1 cellular context compared by ENCODE assay signal in the genomic region with DNA sequence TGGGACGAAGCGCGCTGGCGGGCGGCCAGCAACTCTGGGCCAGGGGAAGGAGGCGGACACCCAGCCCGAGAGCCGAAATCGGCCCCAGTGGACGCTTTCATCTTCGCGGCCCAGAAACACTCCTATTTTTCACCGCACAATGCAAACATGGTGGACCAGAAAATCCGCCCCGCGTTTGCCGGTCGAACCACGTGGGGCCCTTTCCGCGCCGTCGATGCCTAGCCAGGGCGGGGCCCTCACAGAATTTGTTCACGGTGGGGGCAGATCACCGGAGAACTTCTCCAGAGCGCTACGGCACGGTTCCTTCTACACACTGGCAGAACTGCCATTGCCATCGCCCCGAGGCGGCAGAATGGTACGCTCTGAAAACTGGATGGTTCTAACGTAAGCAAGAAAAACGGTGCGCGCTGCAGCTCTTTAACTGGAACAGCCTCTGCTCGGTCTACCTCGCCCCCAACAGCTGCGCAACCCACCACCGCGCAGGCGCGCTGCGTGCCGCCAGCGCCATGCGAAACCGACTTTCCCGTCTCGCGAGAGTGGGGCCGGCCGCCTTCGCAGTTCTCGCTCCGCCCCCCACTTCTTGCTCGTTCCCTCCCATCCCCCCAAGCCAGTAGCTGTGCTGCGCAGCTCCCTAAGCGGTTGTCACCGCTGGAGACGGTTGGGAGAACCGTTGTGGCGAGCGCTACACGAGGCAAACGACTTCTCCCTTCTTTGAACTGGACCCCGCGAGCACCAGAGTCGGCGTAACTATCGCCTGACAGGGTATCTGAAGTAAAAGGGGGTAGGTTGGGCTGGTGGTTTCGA.
A peak's percentile ranks its signal among the peaks of the same experiment; 100 is the strongest.
TF ChIP-seq lines count a peak whose summit lies in the region.

A gene with protein sequence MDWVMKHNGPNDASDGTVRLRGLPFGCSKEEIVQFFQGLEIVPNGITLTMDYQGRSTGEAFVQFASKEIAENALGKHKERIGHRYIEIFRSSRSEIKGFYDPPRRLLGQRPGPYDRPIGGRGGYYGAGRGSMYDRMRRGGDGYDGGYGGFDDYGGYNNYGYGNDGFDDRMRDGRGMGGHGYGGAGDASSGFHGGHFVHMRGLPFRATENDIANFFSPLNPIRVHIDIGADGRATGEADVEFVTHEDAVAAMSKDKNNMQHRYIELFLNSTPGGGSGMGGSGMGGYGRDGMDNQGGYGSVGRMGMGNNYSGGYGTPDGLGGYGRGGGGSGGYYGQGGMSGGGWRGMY (plus strand): TSS at position 610 of the 804 bp plus-strand sequence. CDS start 5,158 bp downstream, outside the sequence.

TF ChIP-seq in K562, 482 proteins besides CTCF, POLR2A, EP300 and RAD21 (continued from another document and continues in another):
- TF ChIP-seq, protein P1, sequence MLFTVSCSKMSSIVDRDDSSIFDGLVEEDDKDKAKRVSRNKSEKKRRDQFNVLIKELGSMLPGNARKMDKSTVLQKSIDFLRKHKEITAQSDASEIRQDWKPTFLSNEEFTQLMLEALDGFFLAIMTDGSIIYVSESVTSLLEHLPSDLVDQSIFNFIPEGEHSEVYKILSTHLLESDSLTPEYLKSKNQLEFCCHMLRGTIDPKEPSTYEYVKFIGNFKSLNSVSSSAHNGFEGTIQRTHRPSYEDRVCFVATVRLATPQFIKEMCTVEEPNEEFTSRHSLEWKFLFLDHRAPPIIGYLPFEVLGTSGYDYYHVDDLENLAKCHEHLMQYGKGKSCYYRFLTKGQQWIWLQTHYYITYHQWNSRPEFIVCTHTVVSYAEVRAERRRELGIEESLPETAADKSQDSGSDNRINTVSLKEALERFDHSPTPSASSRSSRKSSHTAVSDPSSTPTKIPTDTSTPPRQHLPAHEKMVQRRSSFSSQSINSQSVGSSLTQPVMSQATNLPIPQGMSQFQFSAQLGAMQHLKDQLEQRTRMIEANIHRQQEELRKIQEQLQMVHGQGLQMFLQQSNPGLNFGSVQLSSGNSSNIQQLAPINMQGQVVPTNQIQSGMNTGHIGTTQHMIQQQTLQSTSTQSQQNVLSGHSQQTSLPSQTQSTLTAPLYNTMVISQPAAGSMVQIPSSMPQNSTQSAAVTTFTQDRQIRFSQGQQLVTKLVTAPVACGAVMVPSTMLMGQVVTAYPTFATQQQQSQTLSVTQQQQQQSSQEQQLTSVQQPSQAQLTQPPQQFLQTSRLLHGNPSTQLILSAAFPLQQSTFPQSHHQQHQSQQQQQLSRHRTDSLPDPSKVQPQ (CRISPR knock-in tag; IDR thresholded peaks at IDR 0.05; ENCODE audit: borderline replicate concordance): no peak
- TF ChIP-seq HLTF (IDR thresholded peaks at IDR 0.05): peak; percentile 19; the same call in 1 of the 2 replicates
- peak; percentile 99 for TF ChIP-seq ARHGAP35 (IDR thresholded peaks at IDR 0.05; ENCODE audit: partially characterized antibody)
- TF ChIP-seq, protein P2, sequence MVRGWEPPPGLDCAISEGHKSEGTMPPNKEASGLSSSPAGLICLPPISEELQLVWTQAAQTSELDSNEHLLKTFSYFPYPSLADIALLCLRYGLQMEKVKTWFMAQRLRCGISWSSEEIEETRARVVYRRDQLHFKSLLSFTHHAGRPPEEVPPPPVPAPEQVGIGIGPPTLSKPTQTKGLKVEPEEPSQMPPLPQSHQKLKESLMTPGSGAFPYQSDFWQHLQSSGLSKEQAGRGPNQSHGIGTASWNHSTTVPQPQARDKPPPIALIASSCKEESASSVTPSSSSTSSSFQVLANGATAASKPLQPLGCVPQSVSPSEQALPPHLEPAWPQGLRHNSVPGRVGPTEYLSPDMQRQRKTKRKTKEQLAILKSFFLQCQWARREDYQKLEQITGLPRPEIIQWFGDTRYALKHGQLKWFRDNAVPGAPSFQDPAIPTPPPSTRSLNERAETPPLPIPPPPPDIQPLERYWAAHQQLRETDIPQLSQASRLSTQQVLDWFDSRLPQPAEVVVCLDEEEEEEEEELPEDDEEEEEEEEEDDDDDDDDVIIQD (CRISPR knock-in tag; IDR thresholded peaks at IDR 0.05): 0 out of 2 replicates have a peak, but pooled peaks have one; percentile 73
- no peak for TF ChIP-seq BRCA1 (IDR thresholded peaks at IDR 0.05)
- TF ChIP-seq BRCA1 (CRISPR knock-in tag; IDR thresholded peaks at IDR 0.05): no peak
- TF ChIP-seq ZNF174 (CRISPR knock-in tag; IDR thresholded peaks at IDR 0.05): no peak
- TF ChIP-seq TRIM24 (IDR thresholded peaks at IDR 0.05): peak; percentile 14 to 56; a peak in 3 of 4 replicates
- TF ChIP-seq NBN (IDR thresholded peaks at IDR 0.05; ENCODE audit: low read depth): peak; percentile 74
- no peak for TF ChIP-seq ETS2 (tag; IDR thresholded peaks at IDR 0.05; ENCODE audit: borderline replicate concordance, poor library complexity, severe bottlenecking)
- TF ChIP-seq HDAC8 (tag; IDR thresholded peaks at IDR 0.05): peak; percentile 85; the same call in 1 of the 2 replicates
- peak; percentile 96 for TF ChIP-seq RNF2 (IDR thresholded peaks at IDR 0.05)
- TF ChIP-seq, protein P3, sequence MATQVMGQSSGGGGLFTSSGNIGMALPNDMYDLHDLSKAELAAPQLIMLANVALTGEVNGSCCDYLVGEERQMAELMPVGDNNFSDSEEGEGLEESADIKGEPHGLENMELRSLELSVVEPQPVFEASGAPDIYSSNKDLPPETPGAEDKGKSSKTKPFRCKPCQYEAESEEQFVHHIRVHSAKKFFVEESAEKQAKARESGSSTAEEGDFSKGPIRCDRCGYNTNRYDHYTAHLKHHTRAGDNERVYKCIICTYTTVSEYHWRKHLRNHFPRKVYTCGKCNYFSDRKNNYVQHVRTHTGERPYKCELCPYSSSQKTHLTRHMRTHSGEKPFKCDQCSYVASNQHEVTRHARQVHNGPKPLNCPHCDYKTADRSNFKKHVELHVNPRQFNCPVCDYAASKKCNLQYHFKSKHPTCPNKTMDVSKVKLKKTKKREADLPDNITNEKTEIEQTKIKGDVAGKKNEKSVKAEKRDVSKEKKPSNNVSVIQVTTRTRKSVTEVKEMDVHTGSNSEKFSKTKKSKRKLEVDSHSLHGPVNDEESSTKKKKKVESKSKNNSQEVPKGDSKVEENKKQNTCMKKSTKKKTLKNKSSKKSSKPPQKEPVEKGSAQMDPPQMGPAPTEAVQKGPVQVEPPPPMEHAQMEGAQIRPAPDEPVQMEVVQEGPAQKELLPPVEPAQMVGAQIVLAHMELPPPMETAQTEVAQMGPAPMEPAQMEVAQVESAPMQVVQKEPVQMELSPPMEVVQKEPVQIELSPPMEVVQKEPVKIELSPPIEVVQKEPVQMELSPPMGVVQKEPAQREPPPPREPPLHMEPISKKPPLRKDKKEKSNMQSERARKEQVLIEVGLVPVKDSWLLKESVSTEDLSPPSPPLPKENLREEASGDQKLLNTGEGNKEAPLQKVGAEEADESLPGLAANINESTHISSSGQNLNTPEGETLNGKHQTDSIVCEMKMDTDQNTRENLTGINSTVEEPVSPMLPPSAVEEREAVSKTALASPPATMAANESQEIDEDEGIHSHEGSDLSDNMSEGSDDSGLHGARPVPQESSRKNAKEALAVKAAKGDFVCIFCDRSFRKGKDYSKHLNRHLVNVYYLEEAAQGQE (CRISPR knock-in tag; IDR thresholded peaks at IDR 0.05; ENCODE audit: low read depth): no peak; the same call in 1 of the 2 replicates
- no peak for TF ChIP-seq MED1 (CRISPR knock-in tag; IDR thresholded peaks at IDR 0.05; ENCODE audit: borderline replicate concordance)
- TF ChIP-seq MYC (IDR thresholded peaks at IDR 0.05; ENCODE audit: low read depth, low read length): peak; percentile 93
- peak; percentile 97 for TF ChIP-seq MYC (CRISPR knock-in tag; IDR thresholded peaks at IDR 0.05; ENCODE audit: borderline replicate concordance, low read depth)
- TF ChIP-seq HIVEP1 (CRISPR knock-in tag; IDR thresholded peaks at IDR 0.05): peak; percentile 78; the same call in 1 of the 2 replicates
- peak; percentile 76 for TF ChIP-seq PHF20 (IDR thresholded peaks at IDR 0.05; ENCODE audit: partially characterized antibody)
- TF ChIP-seq, protein P4, sequence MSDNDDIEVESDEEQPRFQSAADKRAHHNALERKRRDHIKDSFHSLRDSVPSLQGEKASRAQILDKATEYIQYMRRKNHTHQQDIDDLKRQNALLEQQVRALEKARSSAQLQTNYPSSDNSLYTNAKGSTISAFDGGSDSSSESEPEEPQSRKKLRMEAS (CRISPR knock-in tag; IDR thresholded peaks at IDR 0.05): peak; percentile 95
- TF ChIP-seq CC2D1A (IDR thresholded peaks at IDR 0.05): no peak; the same call in 1 of the 2 replicates
- TF ChIP-seq, protein P5, sequence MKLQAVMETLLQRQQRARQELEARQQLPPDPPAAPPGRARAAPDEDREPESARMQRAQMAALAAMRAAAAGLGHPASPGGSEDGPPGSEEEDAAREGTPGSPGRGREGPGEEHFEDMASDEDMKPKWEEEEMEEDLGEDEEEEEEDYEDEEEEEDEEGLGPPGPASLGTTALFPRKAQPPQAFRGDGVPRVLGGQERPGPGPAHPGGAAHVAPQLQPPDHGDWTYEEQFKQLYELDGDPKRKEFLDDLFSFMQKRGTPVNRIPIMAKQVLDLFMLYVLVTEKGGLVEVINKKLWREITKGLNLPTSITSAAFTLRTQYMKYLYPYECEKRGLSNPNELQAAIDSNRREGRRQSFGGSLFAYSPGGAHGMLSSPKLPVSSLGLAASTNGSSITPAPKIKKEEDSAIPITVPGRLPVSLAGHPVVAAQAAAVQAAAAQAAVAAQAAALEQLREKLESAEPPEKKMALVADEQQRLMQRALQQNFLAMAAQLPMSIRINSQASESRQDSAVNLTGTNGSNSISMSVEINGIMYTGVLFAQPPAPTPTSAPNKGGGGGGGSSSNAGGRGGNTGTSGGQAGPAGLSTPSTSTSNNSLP (IDR thresholded peaks at IDR 0.05; ENCODE audit: borderline replicate concordance, low read depth, low read length): no peak
- TF ChIP-seq FOSL1 (tag; conservative IDR thresholded peaks at IDR 0.05): no peak
- TF ChIP-seq, protein P6, sequence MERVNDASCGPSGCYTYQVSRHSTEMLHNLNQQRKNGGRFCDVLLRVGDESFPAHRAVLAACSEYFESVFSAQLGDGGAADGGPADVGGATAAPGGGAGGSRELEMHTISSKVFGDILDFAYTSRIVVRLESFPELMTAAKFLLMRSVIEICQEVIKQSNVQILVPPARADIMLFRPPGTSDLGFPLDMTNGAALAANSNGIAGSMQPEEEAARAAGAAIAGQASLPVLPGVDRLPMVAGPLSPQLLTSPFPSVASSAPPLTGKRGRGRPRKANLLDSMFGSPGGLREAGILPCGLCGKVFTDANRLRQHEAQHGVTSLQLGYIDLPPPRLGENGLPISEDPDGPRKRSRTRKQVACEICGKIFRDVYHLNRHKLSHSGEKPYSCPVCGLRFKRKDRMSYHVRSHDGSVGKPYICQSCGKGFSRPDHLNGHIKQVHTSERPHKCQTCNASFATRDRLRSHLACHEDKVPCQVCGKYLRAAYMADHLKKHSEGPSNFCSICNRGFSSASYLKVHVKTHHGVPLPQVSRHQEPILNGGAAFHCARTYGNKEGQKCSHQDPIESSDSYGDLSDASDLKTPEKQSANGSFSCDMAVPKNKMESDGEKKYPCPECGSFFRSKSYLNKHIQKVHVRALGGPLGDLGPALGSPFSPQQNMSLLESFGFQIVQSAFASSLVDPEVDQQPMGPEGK (CRISPR knock-in tag; IDR thresholded peaks at IDR 0.05; ENCODE audit: borderline replicate concordance): peak; percentile 80; the same call in 1 of the 2 replicates
- TF ChIP-seq, protein P7, sequence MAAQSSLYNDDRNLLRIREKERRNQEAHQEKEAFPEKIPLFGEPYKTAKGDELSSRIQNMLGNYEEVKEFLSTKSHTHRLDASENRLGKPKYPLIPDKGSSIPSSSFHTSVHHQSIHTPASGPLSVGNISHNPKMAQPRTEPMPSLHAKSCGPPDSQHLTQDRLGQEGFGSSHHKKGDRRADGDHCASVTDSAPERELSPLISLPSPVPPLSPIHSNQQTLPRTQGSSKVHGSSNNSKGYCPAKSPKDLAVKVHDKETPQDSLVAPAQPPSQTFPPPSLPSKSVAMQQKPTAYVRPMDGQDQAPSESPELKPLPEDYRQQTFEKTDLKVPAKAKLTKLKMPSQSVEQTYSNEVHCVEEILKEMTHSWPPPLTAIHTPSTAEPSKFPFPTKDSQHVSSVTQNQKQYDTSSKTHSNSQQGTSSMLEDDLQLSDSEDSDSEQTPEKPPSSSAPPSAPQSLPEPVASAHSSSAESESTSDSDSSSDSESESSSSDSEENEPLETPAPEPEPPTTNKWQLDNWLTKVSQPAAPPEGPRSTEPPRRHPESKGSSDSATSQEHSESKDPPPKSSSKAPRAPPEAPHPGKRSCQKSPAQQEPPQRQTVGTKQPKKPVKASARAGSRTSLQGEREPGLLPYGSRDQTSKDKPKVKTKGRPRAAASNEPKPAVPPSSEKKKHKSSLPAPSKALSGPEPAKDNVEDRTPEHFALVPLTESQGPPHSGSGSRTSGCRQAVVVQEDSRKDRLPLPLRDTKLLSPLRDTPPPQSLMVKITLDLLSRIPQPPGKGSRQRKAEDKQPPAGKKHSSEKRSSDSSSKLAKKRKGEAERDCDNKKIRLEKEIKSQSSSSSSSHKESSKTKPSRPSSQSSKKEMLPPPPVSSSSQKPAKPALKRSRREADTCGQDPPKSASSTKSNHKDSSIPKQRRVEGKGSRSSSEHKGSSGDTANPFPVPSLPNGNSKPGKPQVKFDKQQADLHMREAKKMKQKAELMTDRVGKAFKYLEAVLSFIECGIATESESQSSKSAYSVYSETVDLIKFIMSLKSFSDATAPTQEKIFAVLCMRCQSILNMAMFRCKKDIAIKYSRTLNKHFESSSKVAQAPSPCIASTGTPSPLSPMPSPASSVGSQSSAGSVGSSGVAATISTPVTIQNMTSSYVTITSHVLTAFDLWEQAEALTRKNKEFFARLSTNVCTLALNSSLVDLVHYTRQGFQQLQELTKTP (IDR thresholded peaks at IDR 0.05; ENCODE audit: low read depth in 1 of 2, partially characterized antibody in 2 of 2): peak; percentile 20 to 83
- TF ChIP-seq WHSC1 (IDR thresholded peaks at IDR 0.05; ENCODE audit: low read length): no peak
- TF ChIP-seq EWSR1 (IDR thresholded peaks at IDR 0.05; ENCODE audit: borderline replicate concordance, low read depth, partially characterized antibody): no peak
- no peak for TF ChIP-seq FUS (optimal IDR thresholded peaks at IDR 0.05; ENCODE audit: low read depth, low read length)
- TF ChIP-seq SRSF7 (optimal IDR thresholded peaks at IDR 0.05; ENCODE audit: low read depth, low read length): no peak
- peak; percentile 81; the same call in 1 of the 2 replicates for TF ChIP-seq KLF6 (CRISPR knock-in tag; IDR thresholded peaks at IDR 0.05; ENCODE audit: borderline replicate concordance)
- TF ChIP-seq, protein P8, sequence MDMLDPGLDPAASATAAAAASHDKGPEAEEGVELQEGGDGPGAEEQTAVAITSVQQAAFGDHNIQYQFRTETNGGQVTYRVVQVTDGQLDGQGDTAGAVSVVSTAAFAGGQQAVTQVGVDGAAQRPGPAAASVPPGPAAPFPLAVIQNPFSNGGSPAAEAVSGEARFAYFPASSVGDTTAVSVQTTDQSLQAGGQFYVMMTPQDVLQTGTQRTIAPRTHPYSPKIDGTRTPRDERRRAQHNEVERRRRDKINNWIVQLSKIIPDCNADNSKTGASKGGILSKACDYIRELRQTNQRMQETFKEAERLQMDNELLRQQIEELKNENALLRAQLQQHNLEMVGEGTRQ (CRISPR knock-in tag; IDR thresholded peaks at IDR 0.05): peak; percentile 87
- TF ChIP-seq STAG1 (CRISPR knock-in tag; IDR thresholded peaks at IDR 0.05; ENCODE audit: borderline replicate concordance): no peak
- TF ChIP-seq KDM4B (IDR thresholded peaks at IDR 0.05; ENCODE audit: borderline replicate concordance in 2 of 2, low read depth in 1 of 2): peak in 1 of 2 experiments; percentile 92; a peak in 2 of 4 replicates
- TF ChIP-seq TOE1 (IDR thresholded peaks at IDR 0.05; ENCODE audit: borderline replicate concordance): peak; percentile 83
- peak; percentile 96; the same call in 1 of the 2 replicates for TF ChIP-seq TOE1 (CRISPR knock-in tag; IDR thresholded peaks at IDR 0.05; ENCODE audit: borderline replicate concordance, low read depth)
- peak; percentile 14; the same call in 1 of the 2 replicates for TF ChIP-seq SREBF2 (CRISPR knock-in tag; IDR thresholded peaks at IDR 0.05)
- no peak for TF ChIP-seq TBP (optimal IDR thresholded peaks at IDR 0.05; ENCODE audit: low read depth, low read length)
- no peak for TF ChIP-seq RBM17 (IDR thresholded peaks at IDR 0.05; ENCODE audit: borderline replicate concordance, low read depth, low read length)
- peak; percentile 93 for TF ChIP-seq HMGN3 (IDR thresholded peaks at IDR 0.05; ENCODE audit: borderline replicate concordance, extremely low read depth, insufficient read length, low read depth, low read length)
